In genomic region chr1:31745071-31745897, GRCh38 we compare ENCODE assay signal across 8 cellular contexts. TPM values are rescaled to one million over a fixed set of nuclear protein-coding genes. Genes with fewer than 3 reads are reported as not detected.
DNase-seq lines count a peak whose midpoint lies in the region; ATAC-seq and TF ChIP-seq lines count a peak whose summit lies in the region.

No MANE protein-coding gene starts in this region.

- H3K4me1 ChIP-seq in esophagus muscularis mucosa, result peaks cover 0 to 20% (median 10%) of the 10 kb centered on the region in 4 donors

- 0% methylated on average over 1 of the region's 4 CpGs for WGBS in esophagus muscularis mucosa

- no peaks in the 10 kb centered on the region for H3K9me3 Mint-ChIP-seq in natural killer cell treated with Interleukin-12 subunit alpha and Interleukin-12 subunit beta and Interleukin-15 and Interleukin-18, amount 100 ng/mL, for 72 hours

- DNase-seq in AML-193 (lab: John Stamatoyannopoulos, UW), result peak; percentile 38 to 40
- DNase-seq in NCI-H82 (lab: John Stamatoyannopoulos, UW), result peak; percentile 82
- DNase-seq in activated T-cell treated with anti-CD3 and anti-CD28 coated beads, Interleukin-2, amount 50 U/mL, for 1 hour, result peak; percentile 55
- DNase-seq in esophagus muscularis mucosa (ENCODE audit: extremely low spot score), result no peak
- peak; percentile 70 for DNase-seq in natural killer cell treated with Interleukin-12 subunit alpha and Interleukin-12 subunit beta and Interleukin-15 and Interleukin-18, amount 100 ng/mL, for 72 hours (ENCODE audit: low spot score)
- peak; percentile 72 for DNase-seq in ureter (ENCODE audit: low spot score)

- H3K4me3 Mint-ChIP-seq in natural killer cell treated with Interleukin-12 subunit alpha and Interleukin-12 subunit beta and Interleukin-15 and Interleukin-18, amount 100 ng/mL, for 72 hours, result no peak overlapping the region

- H3K36me3 Mint-ChIP-seq in natural killer cell treated with Interleukin-12 subunit alpha and Interleukin-12 subunit beta and Interleukin-15 and Interleukin-18, amount 100 ng/mL, for 72 hours, result no peaks in the 10 kb centered on the region

- H3K4me3 ChIP-seq in esophagus muscularis mucosa, result no peak overlapping the region

- ATAC-seq in GM18511 (IDR thresholded peaks at IDR 0.05; ENCODE audit: unreplicated experiment), result peak; percentile 20
- ATAC-seq in natural killer cell treated with Interleukin-12 subunit alpha and Interleukin-12 subunit beta and Interleukin-15 and Interleukin-18, amount 100 ng/mL, for 72 hours, result peak; percentile 70 to 81
- ATAC-seq in GM21619 (IDR thresholded peaks at IDR 0.05; ENCODE audit: unreplicated experiment), result no peak

- TF ChIP-seq EP300 in esophagus muscularis mucosa (IDR thresholded peaks at IDR 0.05), result no peak

- H3K36me3 ChIP-seq in esophagus muscularis mucosa, result no peaks in the 10 kb centered on the region

- no peaks in the 10 kb centered on the region for H3K9me3 ChIP-seq in esophagus muscularis mucosa

- no peak overlapping the region for H3K27ac ChIP-seq in esophagus muscularis mucosa (replicated peaks in 1 of 4)

- TF ChIP-seq POLR2A in esophagus muscularis mucosa (IDR thresholded peaks at IDR 0.05; ENCODE audit: low read depth), result no peak

- H3K27me3 ChIP-seq in esophagus muscularis mucosa, result no peaks in the 10 kb centered on the region

- peak; percentile 57 to 77 (median 77) for TF ChIP-seq CTCF in esophagus muscularis mucosa (IDR thresholded peaks at IDR 0.05)

- intact Hi-C loops in esophagus muscularis mucosa (cut with DNase I), result loop anchor here (2.0 to 5.0 kb wide), 2 partner anchors 42 to 80 kb away; no protein-coding TSS in a partner anchor

- H3K27ac Mint-ChIP-seq in natural killer cell treated with Interleukin-12 subunit alpha and Interleukin-12 subunit beta and Interleukin-15 and Interleukin-18, amount 100 ng/mL, for 72 hours, result no peak overlapping the region

- H3K27me3 Mint-ChIP-seq in natural killer cell treated with Interleukin-12 subunit alpha and Interleukin-12 subunit beta and Interleukin-15 and Interleukin-18, amount 100 ng/mL, for 72 hours, result no peaks in the 10 kb centered on the region

- H3K4me1 Mint-ChIP-seq in natural killer cell treated with Interleukin-12 subunit alpha and Interleukin-12 subunit beta and Interleukin-15 and Interleukin-18, amount 100 ng/mL, for 72 hours (ENCODE audit: low read depth in 2 of 2), result peaks cover 43 to 47% of the 10 kb centered on the region in 2 donors

RNA-seq across cellular contexts. Expression of gene ADGRB2, which starts 18.9 kb away (rescaled TPM):
- total RNA-seq in esophagus muscularis mucosa, result 1 to 10 TPM in 2 of 4 donors, under 1 TPM in 2; 0.83 to 4.2 (median 2.1) TPM
- 1 to 10 TPM in 1 of 2 donors, not detected in 1; 1.2 TPM for total RNA-seq in natural killer cell treated with Interleukin-12 subunit alpha and Interleukin-12 subunit beta and Interleukin-15 and Interleukin-18, amount 100 ng/mL, for 72 hours
- 7.5 TPM for total RNA-seq in ureter

RNA-seq across cellular contexts. Expression of gene COL16A1, which starts 41.5 kb away (rescaled TPM):
- total RNA-seq in esophagus muscularis mucosa (10 to 100 TPM; 35.1 to 62.7 (median 47.6) TPM), ureter (110 TPM)
- 1 to 10 TPM in 1 of 2 donors, under 1 TPM in 1; 0.73 to 1.6 TPM for total RNA-seq in natural killer cell treated with Interleukin-12 subunit alpha and Interleukin-12 subunit beta and Interleukin-15 and Interleukin-18, amount 100 ng/mL, for 72 hours

Comparison
In these comparisons a context has a peak if more than half of its experiments do, and no peak if none do; other contexts are left out.
1. RNA of gene COL16A1, which starts 41.5 kb away (total RNA-seq): 110 TPM in ureter (single experiment) and 35.1 to 62.7 TPM in esophagus muscularis mucosa; 0.73 to 1.6 TPM in natural killer cell treated with Interleukin-12 subunit alpha and Interleukin-12 subunit beta and Interleukin-15 and Interleukin-18, amount 100 ng/mL, for 72 hours; every median in the first group is over 10 times any median in the second.